In genomic region chr18:12948055-12948804, GRCh38 we compare ENCODE assay signal across 1 cellular context.
A peak's percentile ranks its signal among the peaks of the same experiment; 100 is the strongest.
TF ChIP-seq lines count a peak whose summit lies in the region.

No MANE protein-coding gene starts in this region.

TF ChIP-seq in HepG2, 621 proteins besides CTCF, POLR2A, EP300 and RAD21 (continued from another document and continues in another):
- TF ChIP-seq SMARCC2 (IDR thresholded peaks at IDR 0.05) (no peak), ZNF318 (CRISPR knock-in tag; IDR thresholded peaks at IDR 0.05) (no peak; the same call in 1 of the 2 replicates), ZBTB39 (CRISPR knock-in tag; IDR thresholded peaks at IDR 0.05) (peak; percentile 96), ZNF75D (CRISPR knock-in tag; IDR thresholded peaks at IDR 0.05; ENCODE audit: borderline replicate concordance) (peak; percentile 91; the same call in 1 of the 2 replicates), FOXK1 (CRISPR knock-in tag; IDR thresholded peaks at IDR 0.05; ENCODE audit: borderline replicate concordance, low read depth) (peak; percentile 47; the same call in 1 of the 2 replicates), ZNF570 (CRISPR knock-in tag; IDR thresholded peaks at IDR 0.05; ENCODE audit: borderline replicate concordance) (peak; percentile 96), TARDBP (CRISPR knock-in tag; IDR thresholded peaks at IDR 0.05) (peak; percentile 82), CBX5 (CRISPR knock-in tag; IDR thresholded peaks at IDR 0.05; ENCODE audit: borderline replicate concordance) (peak; percentile 44; the same call in 1 of the 2 replicates), CREBL2 (CRISPR knock-in tag; IDR thresholded peaks at IDR 0.05; ENCODE audit: borderline replicate concordance) (peak; percentile 97; the same call in 1 of the 2 replicates), ZNF564 (CRISPR knock-in tag; IDR thresholded peaks at IDR 0.05) (peak; percentile 93), ZNF362 (CRISPR knock-in tag; IDR thresholded peaks at IDR 0.05; ENCODE audit: borderline replicate concordance) (no peak), U2AF2 (IDR thresholded peaks at IDR 0.05; ENCODE audit: low read depth, low read length) (no peak), KMT2B (CRISPR knock-in tag; IDR thresholded peaks at IDR 0.05) (peak; percentile 70), RAD51 (IDR thresholded peaks at IDR 0.05; ENCODE audit: borderline replicate concordance) (no peak), POLR2AphosphoS2 (IDR thresholded peaks at IDR 0.05; ENCODE audit: low read depth, low read length) (no peak), MTA3 (CRISPR knock-in tag; IDR thresholded peaks at IDR 0.05) (0 out of 2 replicates have a peak, but pooled peaks have one; percentile 57), HNRNPK (IDR thresholded peaks at IDR 0.05; ENCODE audit: low read depth, low read length, poor library complexity, severe bottlenecking) (peak; percentile 81), KDM4B (CRISPR knock-in tag; IDR thresholded peaks at IDR 0.05) (peak; percentile 89), BHLHE40 (IDR thresholded peaks at IDR 0.05; ENCODE audit: low read length) (peak; percentile 53; the same call in 1 of the 2 replicates), MEIS2 (CRISPR knock-in tag; IDR thresholded peaks at IDR 0.05) (peak; percentile 96), NR2F2 (IDR thresholded peaks at IDR 0.05; ENCODE audit: borderline replicate concordance, low read depth) (no peak; the same call in 1 of the 2 replicates), ZBTB7A (CRISPR knock-in tag; IDR thresholded peaks at IDR 0.05) (peak; percentile 84), RBFOX2 (IDR thresholded peaks at IDR 0.05; ENCODE audit: low read depth, low read length) (peak; percentile 94), ZNF598 (CRISPR knock-in tag; IDR thresholded peaks at IDR 0.05; ENCODE audit: borderline replicate concordance) (no peak; the same call in 1 of the 2 replicates), TEAD2 (CRISPR knock-in tag; IDR thresholded peaks at IDR 0.05) (peak; percentile 95), TEAD3 (CRISPR knock-in tag; optimal IDR thresholded peaks at IDR 0.05; ENCODE audit: borderline replicate concordance) (peak; percentile 40), ZSCAN9 (CRISPR knock-in tag; IDR thresholded peaks at IDR 0.05; ENCODE audit: borderline replicate concordance) (peak; percentile 80; the same call in 1 of the 2 replicates), FOXC1 (CRISPR knock-in tag; IDR thresholded peaks at IDR 0.05; ENCODE audit: borderline replicate concordance) (peak; percentile 99), MAX (IDR thresholded peaks at IDR 0.05) (peak; percentile 99), THYN1 (CRISPR knock-in tag; IDR thresholded peaks at IDR 0.05; ENCODE audit: borderline replicate concordance, low read depth) (0 out of 2 replicates have a peak, but pooled peaks have one; percentile 36), ZNF747 (CRISPR knock-in tag; IDR thresholded peaks at IDR 0.05; ENCODE audit: borderline replicate concordance) (peak; percentile 43; the same call in 1 of the 2 replicates), THRA (CRISPR knock-in tag; IDR thresholded peaks at IDR 0.05; ENCODE audit: borderline replicate concordance) (peak; percentile 12; the same call in 1 of the 2 replicates), ISL2 (CRISPR knock-in tag; IDR thresholded peaks at IDR 0.05) (peak; percentile 58), ZNF383 (CRISPR knock-in tag; IDR thresholded peaks at IDR 0.05; ENCODE audit: borderline replicate concordance) (no peak), ZNF773 (CRISPR knock-in tag; IDR thresholded peaks at IDR 0.05; ENCODE audit: borderline replicate concordance) (peak; percentile 97)
- TF ChIP-seq, protein P1, sequence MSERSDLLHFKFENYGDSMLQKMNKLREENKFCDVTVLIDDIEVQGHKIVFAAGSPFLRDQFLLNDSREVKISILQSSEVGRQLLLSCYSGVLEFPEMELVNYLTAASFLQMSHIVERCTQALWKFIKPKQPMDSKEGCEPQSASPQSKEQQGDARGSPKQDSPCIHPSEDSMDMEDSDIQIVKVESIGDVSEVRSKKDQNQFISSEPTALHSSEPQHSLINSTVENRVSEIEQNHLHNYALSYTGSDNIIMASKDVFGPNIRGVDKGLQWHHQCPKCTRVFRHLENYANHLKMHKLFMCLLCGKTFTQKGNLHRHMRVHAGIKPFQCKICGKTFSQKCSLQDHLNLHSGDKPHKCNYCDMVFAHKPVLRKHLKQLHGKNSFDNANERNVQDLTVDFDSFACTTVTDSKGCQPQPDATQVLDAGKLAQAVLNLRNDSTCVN (CRISPR knock-in tag; IDR thresholded peaks at IDR 0.05; ENCODE audit: borderline replicate concordance) = peak; percentile 62
- TF ChIP-seq, protein P2, sequence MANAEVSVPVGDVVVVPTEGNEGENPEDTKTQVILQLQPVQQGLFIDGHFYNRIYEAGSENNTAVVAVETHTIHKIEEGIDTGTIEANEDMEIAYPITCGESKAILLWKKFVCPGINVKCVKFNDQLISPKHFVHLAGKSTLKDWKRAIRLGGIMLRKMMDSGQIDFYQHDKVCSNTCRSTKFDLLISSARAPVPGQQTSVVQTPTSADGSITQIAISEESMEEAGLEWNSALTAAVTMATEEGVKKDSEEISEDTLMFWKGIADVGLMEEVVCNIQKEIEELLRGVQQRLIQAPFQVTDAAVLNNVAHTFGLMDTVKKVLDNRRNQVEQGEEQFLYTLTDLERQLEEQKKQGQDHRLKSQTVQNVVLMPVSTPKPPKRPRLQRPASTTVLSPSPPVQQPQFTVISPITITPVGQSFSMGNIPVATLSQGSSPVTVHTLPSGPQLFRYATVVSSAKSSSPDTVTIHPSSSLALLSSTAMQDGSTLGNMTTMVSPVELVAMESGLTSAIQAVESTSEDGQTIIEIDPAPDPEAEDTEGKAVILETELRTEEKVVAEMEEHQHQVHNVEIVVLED (CRISPR knock-in tag; IDR thresholded peaks at IDR 0.05; ENCODE audit: borderline replicate concordance) = peak; percentile 78; the same call in 1 of the 2 replicates
- TF ChIP-seq, protein P3, sequence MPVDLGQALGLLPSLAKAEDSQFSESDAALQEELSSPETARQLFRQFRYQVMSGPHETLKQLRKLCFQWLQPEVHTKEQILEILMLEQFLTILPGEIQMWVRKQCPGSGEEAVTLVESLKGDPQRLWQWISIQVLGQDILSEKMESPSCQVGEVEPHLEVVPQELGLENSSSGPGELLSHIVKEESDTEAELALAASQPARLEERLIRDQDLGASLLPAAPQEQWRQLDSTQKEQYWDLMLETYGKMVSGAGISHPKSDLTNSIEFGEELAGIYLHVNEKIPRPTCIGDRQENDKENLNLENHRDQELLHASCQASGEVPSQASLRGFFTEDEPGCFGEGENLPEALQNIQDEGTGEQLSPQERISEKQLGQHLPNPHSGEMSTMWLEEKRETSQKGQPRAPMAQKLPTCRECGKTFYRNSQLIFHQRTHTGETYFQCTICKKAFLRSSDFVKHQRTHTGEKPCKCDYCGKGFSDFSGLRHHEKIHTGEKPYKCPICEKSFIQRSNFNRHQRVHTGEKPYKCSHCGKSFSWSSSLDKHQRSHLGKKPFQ (CRISPR knock-in tag; IDR thresholded peaks at IDR 0.05; ENCODE audit: insufficient replicate concordance) = peak; percentile 93
- TF ChIP-seq, protein P4, sequence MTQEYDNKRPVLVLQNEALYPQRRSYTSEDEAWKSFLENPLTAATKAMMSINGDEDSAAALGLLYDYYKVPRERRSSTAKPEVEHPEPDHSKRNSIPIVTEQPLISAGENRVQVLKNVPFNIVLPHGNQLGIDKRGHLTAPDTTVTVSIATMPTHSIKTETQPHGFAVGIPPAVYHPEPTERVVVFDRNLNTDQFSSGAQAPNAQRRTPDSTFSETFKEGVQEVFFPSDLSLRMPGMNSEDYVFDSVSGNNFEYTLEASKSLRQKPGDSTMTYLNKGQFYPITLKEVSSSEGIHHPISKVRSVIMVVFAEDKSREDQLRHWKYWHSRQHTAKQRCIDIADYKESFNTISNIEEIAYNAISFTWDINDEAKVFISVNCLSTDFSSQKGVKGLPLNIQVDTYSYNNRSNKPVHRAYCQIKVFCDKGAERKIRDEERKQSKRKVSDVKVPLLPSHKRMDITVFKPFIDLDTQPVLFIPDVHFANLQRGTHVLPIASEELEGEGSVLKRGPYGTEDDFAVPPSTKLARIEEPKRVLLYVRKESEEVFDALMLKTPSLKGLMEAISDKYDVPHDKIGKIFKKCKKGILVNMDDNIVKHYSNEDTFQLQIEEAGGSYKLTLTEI (CRISPR knock-in tag; conservative IDR thresholded peaks at IDR 0.05) = no peak; the same call in 1 of the 2 replicates
